ENCODE assay signal across 19 cellular contexts in genomic region chr2:96811916-96812315, GRCh38. TPM values are rescaled to one million over a fixed set of nuclear protein-coding genes. Genes with fewer than 3 reads are reported as not detected.
DNase-seq lines count a peak whose midpoint lies in the region; ATAC-seq, FAIRE-seq and TF ChIP-seq lines count a peak whose summit lies in the region.
"Had no signal": no experiment of that assay in that cellular context is flagged by ENCODE, and none has a peak within 500 bp of the region (broad histone marks: within the 10 kb centered on the region; RNA-seq: fewer than 3 reads in every experiment).

No MANE protein-coding gene starts in this region.

- H3K36me3 Mint-ChIP-seq in CD4-positive, CD25-positive, alpha-beta regulatory T cell: peaks cover 9% of the 10 kb centered on the region
- H3K36me3 Mint-ChIP-seq in activated naive CD4-positive, alpha-beta T cell treated with anti-CD3 and anti-CD28 coated beads for 36 hours (ENCODE audit: low read depth): peaks cover 1% of the 10 kb centered on the region

- 54% methylated on average over 3 of the region's 3 CpGs for WGBS in mesenchymal stem cell

- H2AK5ac ChIP-seq in mesenchymal stem cell (ENCODE audit: low read length, severe bottlenecking): no peak overlapping the region

- FAIRE-seq in urothelium cell line (lab: Jason Lieb, UNC): no peak
- FAIRE-seq: HTR-8/SVneo, pancreas had no signal

- H4K20me1 ChIP-seq in fibroblast of lung (ENCODE audit: control insufficient read depth, extremely low read depth, insufficient read depth, low read length): no peaks in the 10 kb centered on the region

- H3K27ac ChIP-seq in CD4-positive, CD25-positive, alpha-beta regulatory T cell (ENCODE audit: insufficient read depth, low read length, poor library complexity, severe bottlenecking): no peak overlapping the region
- H3K27ac ChIP-seq in fibroblast of lung (ENCODE audit: insufficient read depth, low read length) (no peak overlapping the region), mesenchymal stem cell (ENCODE audit: low read length, poor library complexity, severe bottlenecking) (no peak overlapping the region)
- H3K27ac ChIP-seq: epithelial cell of prostate, pancreas had no signal

- intact Hi-C loops in activated naive CD4-positive, alpha-beta T cell treated with anti-CD3 and anti-CD28 coated beads for 36 hours (cut with micrococcal nuclease): no loop called here

- H2BK120ac ChIP-seq in mesenchymal stem cell (ENCODE audit: low read depth, low read length): no peak overlapping the region

- H2BK12ac ChIP-seq in mesenchymal stem cell (ENCODE audit: low read length in 2 of 2): no peak overlapping the region

- no peak for DNase-seq in CD4-positive, CD25-positive, alpha-beta regulatory T cell
- DNase-seq in fibroblast of lung (ENCODE audit: low read depth in 2 of 2) (peak; percentile 18 to 67), mesenchymal stem cell (peak; percentile 35), urothelium cell line (ENCODE audit: low spot score) (no peak)
- DNase-seq in activated naive CD4-positive, alpha-beta T cell treated with anti-CD3 and anti-CD28 coated beads for 36 hours: no peak
- DNase-seq: activated CD4-positive, CD25-positive, alpha-beta regulatory T cell treated with anti-CD3 and anti-CD28 coated beads, Interleukin-2, amount 50 U/mL, for 72 hours; activated CD8-positive, alpha-beta memory T cell treated with anti-CD3 and anti-CD28 coated beads, Interleukin-2, amount 50 U/mL, for 4 hours; activated gamma-delta T cell treated with Interleukin-2 at 50 U/mL for 16 hours; anterior cingulate cortex; cortex of kidney; DMS 273 treated with DMSO at 0.1 percent for 48 hours; NCI-H187; pancreas; SHP77 treated with DMSO at 0.1 percent for 48 hours; stimulated activated naive CD8-positive, alpha-beta T cell treated with anti-CD3 and anti-CD28 coated beads, Interleukin-15, amount 100 ng/mL, for 72 hours had no signal

- no peak overlapping the region for H2BK15ac ChIP-seq in mesenchymal stem cell (ENCODE audit: low read depth, poor library complexity, severe bottlenecking)

- no peak for TF ChIP-seq CTCF in fibroblast of lung (conservative IDR thresholded peaks at IDR 0.05 in 1 of 2, IDR thresholded peaks at IDR 0.05 in 1 of 2; ENCODE audit: low read depth in 1 of 2, low read length in 2 of 2)

- no peak overlapping the region for H3K4me3 ChIP-seq in CD4-positive, CD25-positive, alpha-beta regulatory T cell (ENCODE audit: low read depth, low read length)
- H3K4me3 ChIP-seq in fibroblast of lung (replicated peaks in 1 of 4; ENCODE audit: control extremely low read depth in 1 of 4, insufficient read depth in 1 of 4, low read depth in 3 of 4, low read length in 4 of 4): no peak overlapping the region
- no peak overlapping the region for H3K4me3 ChIP-seq in mesenchymal stem cell (ENCODE audit: insufficient read depth in 1 of 2, low read depth in 1 of 2, low read length in 2 of 2)
- H3K4me3 ChIP-seq: pancreas had no signal

- H3K23ac ChIP-seq in mesenchymal stem cell (ENCODE audit: low read length in 2 of 2): no peak overlapping the region

- H2AFZ ChIP-seq in fibroblast of lung (ENCODE audit: low read length): no peak overlapping the region
- H2AFZ ChIP-seq in mesenchymal stem cell (ENCODE audit: low read depth, low read length): no peak overlapping the region

- H3K4me3 Mint-ChIP-seq in CD4-positive, CD25-positive, alpha-beta regulatory T cell: peak overlapping the region in 2 of 4 donors; percentile 5 to 31
- no peak overlapping the region for H3K4me3 Mint-ChIP-seq in activated naive CD4-positive, alpha-beta T cell treated with anti-CD3 and anti-CD28 coated beads for 36 hours
- H3K4me3 Mint-ChIP-seq: stimulated activated naive CD8-positive, alpha-beta T cell treated with anti-CD3 and anti-CD28 coated beads, Interleukin-15, amount 100 ng/mL, for 72 hours had no signal

- H4K91ac ChIP-seq in mesenchymal stem cell (ENCODE audit: low read length): no peak overlapping the region

- H3K9me3 ChIP-seq in CD4-positive, CD25-positive, alpha-beta regulatory T cell (ENCODE audit: control insufficient read depth in 2 of 2, low read length in 2 of 2): no peaks in the 10 kb centered on the region
- H3K9me3 ChIP-seq in fibroblast of lung (ENCODE audit: control insufficient read depth, insufficient read depth, low read depth, low read length) (no peaks in the 10 kb centered on the region), mesenchymal stem cell (ENCODE audit: control insufficient read depth, low read length) (no peaks in the 10 kb centered on the region)
- H3K9me3 ChIP-seq: pancreas had no signal

- H3K4me2 ChIP-seq in fibroblast of lung (ENCODE audit: extremely low read depth, insufficient read depth, low read length) (no peak overlapping the region), mesenchymal stem cell (ENCODE audit: low read length, poor library complexity, severe bottlenecking) (no peak overlapping the region)

- no peaks in the 10 kb centered on the region for H3K27me3 ChIP-seq in CD4-positive, CD25-positive, alpha-beta regulatory T cell (ENCODE audit: control insufficient read depth, insufficient read depth, low read length)
- H3K27me3 ChIP-seq in fibroblast of lung (ENCODE audit: control insufficient read depth, insufficient read depth, low read length): no peaks in the 10 kb centered on the region
- no peaks in the 10 kb centered on the region for H3K27me3 ChIP-seq in mesenchymal stem cell (ENCODE audit: control insufficient read depth in 1 of 2, insufficient read depth in 1 of 2, low read length in 2 of 2)
- H3K27me3 ChIP-seq: pancreas had no signal

- H3K9ac ChIP-seq in fibroblast of lung (ENCODE audit: insufficient read depth, low read length) (no peak overlapping the region), mesenchymal stem cell (ENCODE audit: low read length) (no peak overlapping the region)

- H3K4me1 ChIP-seq in CD4-positive, CD25-positive, alpha-beta regulatory T cell (ENCODE audit: control insufficient read depth, insufficient read depth, low read length, poor library complexity, severe bottlenecking): peaks cover 21% of the 10 kb centered on the region
- H3K4me1 ChIP-seq in fibroblast of lung (ENCODE audit: control insufficient read depth, extremely low read depth, insufficient read depth, low read length) (peaks cover 2% of the 10 kb centered on the region), mesenchymal stem cell (ENCODE audit: control insufficient read depth, insufficient read depth, low read depth, low read length) (peaks cover 4% of the 10 kb centered on the region)

- H3K79me2 ChIP-seq in fibroblast of lung (ENCODE audit: control insufficient read depth, insufficient read depth, low read length): no peaks in the 10 kb centered on the region

- no peak overlapping the region for H4K8ac ChIP-seq in mesenchymal stem cell (ENCODE audit: low read length)

- no peaks in the 10 kb centered on the region for H3K9me3 Mint-ChIP-seq in CD4-positive, CD25-positive, alpha-beta regulatory T cell
- H3K9me3 Mint-ChIP-seq in activated naive CD4-positive, alpha-beta T cell treated with anti-CD3 and anti-CD28 coated beads for 36 hours: no peaks in the 10 kb centered on the region
- H3K9me3 Mint-ChIP-seq: stimulated activated naive CD8-positive, alpha-beta T cell treated with anti-CD3 and anti-CD28 coated beads, Interleukin-15, amount 100 ng/mL, for 72 hours had no signal

- CTCF ChIA-PET in activated naive CD4-positive, alpha-beta T cell treated with anti-CD3 and anti-CD28 coated beads for 36 hours (lab: Charles Lee): interaction anchor here (1.3 kb wide), 1 partner anchor 10 kb away, joined by 4 read pairs; no protein-coding TSS in a partner anchor

- no peak overlapping the region for H3K14ac ChIP-seq in mesenchymal stem cell (ENCODE audit: low read length in 2 of 2)

- no peaks in the 10 kb centered on the region for H3K79me1 ChIP-seq in mesenchymal stem cell (replicated peaks; ENCODE audit: low read length, poor library complexity, severe bottlenecking)

- no peak overlapping the region for H3K18ac ChIP-seq in mesenchymal stem cell (ENCODE audit: low read depth in 1 of 2, low read length in 2 of 2)

- H2BK5ac ChIP-seq in mesenchymal stem cell (ENCODE audit: low read depth, low read length, poor library complexity, severe bottlenecking): no peak overlapping the region

- H3K27ac Mint-ChIP-seq in CD4-positive, CD25-positive, alpha-beta regulatory T cell: peak overlapping the region in 2 of 3 donors; percentile 29 to 35
- H3K27ac Mint-ChIP-seq in activated naive CD4-positive, alpha-beta T cell treated with anti-CD3 and anti-CD28 coated beads for 36 hours: no peak overlapping the region
- H3K27ac Mint-ChIP-seq: stimulated activated naive CD8-positive, alpha-beta T cell treated with anti-CD3 and anti-CD28 coated beads, Interleukin-15, amount 100 ng/mL, for 72 hours had no signal

- H3K27me3 Mint-ChIP-seq in CD4-positive, CD25-positive, alpha-beta regulatory T cell: no peaks in the 10 kb centered on the region
- H3K27me3 Mint-ChIP-seq in activated naive CD4-positive, alpha-beta T cell treated with anti-CD3 and anti-CD28 coated beads for 36 hours (ENCODE audit: low read depth): no peaks in the 10 kb centered on the region
- H3K27me3 Mint-ChIP-seq: stimulated activated naive CD8-positive, alpha-beta T cell treated with anti-CD3 and anti-CD28 coated beads, Interleukin-15, amount 100 ng/mL, for 72 hours had no signal

- ATAC-seq in CD4-positive, CD25-positive, alpha-beta regulatory T cell (ENCODE audit: low read depth in 2 of 2): no peak
- ATAC-seq in HG02571 (IDR thresholded peaks at IDR 0.05; ENCODE audit: unreplicated experiment): no peak
- ATAC-seq: left lobe of liver; pancreas; stimulated activated naive CD8-positive, alpha-beta T cell treated with anti-CD3 and anti-CD28 coated beads, Interleukin-15, amount 100 ng/mL, for 72 hours had no signal

- no peak overlapping the region for H3K4ac ChIP-seq in mesenchymal stem cell (ENCODE audit: low read depth in 1 of 2, low read length in 2 of 2)

- no peaks in the 10 kb centered on the region for H3K36me3 ChIP-seq in CD4-positive, CD25-positive, alpha-beta regulatory T cell (ENCODE audit: control insufficient read depth, insufficient read depth, low read length)
- H3K36me3 ChIP-seq in fibroblast of lung (ENCODE audit: control insufficient read depth, insufficient read depth, low read length) (no peaks in the 10 kb centered on the region), mesenchymal stem cell (ENCODE audit: control insufficient read depth in 1 of 2, insufficient read depth in 2 of 2, low read depth in 1 of 2, low read length in 2 of 2) (peaks cover 6 to 25% of the 10 kb centered on the region in 2 experiments)
- H3K36me3 ChIP-seq: pancreas had no signal

- H3K4me1 Mint-ChIP-seq in CD4-positive, CD25-positive, alpha-beta regulatory T cell: peaks cover 15 to 52% (median 27%) of the 10 kb centered on the region in 4 donors
- H3K4me1 Mint-ChIP-seq in activated naive CD4-positive, alpha-beta T cell treated with anti-CD3 and anti-CD28 coated beads for 36 hours (ENCODE audit: low read depth): peaks cover 16% of the 10 kb centered on the region

RNA-seq across cellular contexts. Expression of gene CNNM3, which starts 4.2 kb away (rescaled TPM):
- total RNA-seq in CD4-positive, CD25-positive, alpha-beta regulatory T cell: 33.1 TPM
- polyA plus RNA-seq in CD4-positive, CD25-positive, alpha-beta regulatory T cell: 10 to 100 TPM in 2 of 4 donors, 1 to 10 TPM in 2; 4.9 to 14.0 (median 7.9) TPM
- total RNA-seq in fibroblast of lung: 9.9 and 13.1 TPM in 2 replicates
- 4.3 and 5.5 TPM in 2 replicates for polyA plus RNA-seq in fibroblast of lung
- polyA plus RNA-seq in fibroblast of lung (2012): 5.5 and 7.3 TPM in 2 replicates
- polyA minus RNA-seq in fibroblast of lung (ENCODE audit: low replicate concordance): 23.9 and 24.4 TPM in 2 replicates
- polyA plus RNA-seq in mesenchymal stem cell (2013, experiment 1 of 2): 3.8 TPM
- 3.8 TPM for polyA plus RNA-seq in mesenchymal stem cell (2013, experiment 2 of 2)
- 10 to 100 TPM; 17.3 to 19.9 TPM for total RNA-seq in activated naive CD4-positive, alpha-beta T cell treated with anti-CD3 and anti-CD28 coated beads for 36 hours

RNA-seq across cellular contexts. Expression of gene ANKRD23, which starts 31.9 kb away (rescaled TPM):
- total RNA-seq in CD4-positive, CD25-positive, alpha-beta regulatory T cell: 16.4 TPM
- 1 to 10 TPM in 1 of 4 donors, under 1 TPM in 3; 0.68 to 1.1 (median 0.90) TPM for polyA plus RNA-seq in CD4-positive, CD25-positive, alpha-beta regulatory T cell
- 1.0 and 1.3 TPM in 2 replicates for total RNA-seq in fibroblast of lung
- polyA plus RNA-seq in fibroblast of lung: 0.41 and 0.70 TPM in 2 replicates
- polyA plus RNA-seq in fibroblast of lung (2012): 0.58 and 0.73 TPM in 2 replicates
- polyA minus RNA-seq in fibroblast of lung (ENCODE audit: low replicate concordance): 0.30 and 2.1 TPM in 2 replicates
- 0.81 TPM for polyA plus RNA-seq in mesenchymal stem cell (2013, experiment 1 of 2)
- polyA plus RNA-seq in mesenchymal stem cell (2013, experiment 2 of 2): 0.89 TPM
- 1 to 10 TPM; 3.3 to 4.2 TPM for total RNA-seq in activated naive CD4-positive, alpha-beta T cell treated with anti-CD3 and anti-CD28 coated beads for 36 hours

RNA-seq across cellular contexts. Expression of gene ANKRD39, which starts 45.9 kb away (rescaled TPM):
- 31.9 TPM for total RNA-seq in CD4-positive, CD25-positive, alpha-beta regulatory T cell
- 10 to 100 TPM; 30.2 to 44.4 (median 37.6) TPM for polyA plus RNA-seq in CD4-positive, CD25-positive, alpha-beta regulatory T cell
- 4.6 and 5.3 TPM in 2 replicates for total RNA-seq in fibroblast of lung
- 5.8 and 7.1 TPM in 2 replicates for polyA plus RNA-seq in fibroblast of lung
- polyA plus RNA-seq in fibroblast of lung (2012): 10.8 and 17.6 TPM in 2 replicates
- 6.5 and 14.2 TPM in 2 replicates for polyA minus RNA-seq in fibroblast of lung (ENCODE audit: low replicate concordance)
- polyA plus RNA-seq in mesenchymal stem cell (2013, experiment 1 of 2): 11.8 TPM
- polyA plus RNA-seq in mesenchymal stem cell (2013, experiment 2 of 2): 10.8 TPM
- total RNA-seq in activated naive CD4-positive, alpha-beta T cell treated with anti-CD3 and anti-CD28 coated beads for 36 hours: 10 to 100 TPM; 25.0 to 27.3 TPM

RNA-seq across cellular contexts. Expression of gene CNNM4, which starts 51.2 kb away (rescaled TPM):
- total RNA-seq in CD4-positive, CD25-positive, alpha-beta regulatory T cell: 11.2 TPM
- 1 to 10 TPM in 3 of 4 donors, under 1 TPM in 1; 0.98 to 3.2 (median 2.6) TPM for polyA plus RNA-seq in CD4-positive, CD25-positive, alpha-beta regulatory T cell
- total RNA-seq in fibroblast of lung: 2.1 and 3.3 TPM in 2 replicates
- 3.5 and 3.7 TPM in 2 replicates for polyA plus RNA-seq in fibroblast of lung
- 2.7 and 2.8 TPM in 2 replicates for polyA plus RNA-seq in fibroblast of lung (2012)
- polyA minus RNA-seq in fibroblast of lung (ENCODE audit: low replicate concordance): 9.2 and 11.7 TPM in 2 replicates
- 5.8 TPM for polyA plus RNA-seq in mesenchymal stem cell (2013, experiment 1 of 2)
- polyA plus RNA-seq in mesenchymal stem cell (2013, experiment 2 of 2): 6.0 TPM
- 1 to 10 TPM; 5.6 to 6.0 TPM for total RNA-seq in activated naive CD4-positive, alpha-beta T cell treated with anti-CD3 and anti-CD28 coated beads for 36 hours

RNA-seq across cellular contexts. Expression of gene SEMA4C, which starts 58.0 kb away (rescaled TPM):
- total RNA-seq in CD4-positive, CD25-positive, alpha-beta regulatory T cell: 23.3 TPM
- 1 to 10 TPM; 1.3 to 3.1 (median 2.2) TPM for polyA plus RNA-seq in CD4-positive, CD25-positive, alpha-beta regulatory T cell
- total RNA-seq in fibroblast of lung: 17.5 and 19.8 TPM in 2 replicates
- 9.4 and 12.7 TPM in 2 replicates for polyA plus RNA-seq in fibroblast of lung
- 12.4 and 14.3 TPM in 2 replicates for polyA plus RNA-seq in fibroblast of lung (2012)
- 31.1 and 61.9 TPM in 2 replicates for polyA minus RNA-seq in fibroblast of lung (ENCODE audit: low replicate concordance)
- polyA plus RNA-seq in mesenchymal stem cell (2013, experiment 1 of 2): 20.2 TPM
- polyA plus RNA-seq in mesenchymal stem cell (2013, experiment 2 of 2): 20.7 TPM
- 1 to 10 TPM; 7.7 to 8.5 TPM for total RNA-seq in activated naive CD4-positive, alpha-beta T cell treated with anti-CD3 and anti-CD28 coated beads for 36 hours

Comparison
In these comparisons a context has a peak if more than half of its experiments do, and no peak if none do; other contexts are left out.
1. DNase-seq: peak in fibroblast of lung (2 of 2) and mesenchymal stem cell (single experiment); none in CD4-positive, CD25-positive, alpha-beta regulatory T cell (0 of 3), activated naive CD4-positive, alpha-beta T cell treated with anti-CD3 and anti-CD28 coated beads for 36 hours (single experiment) and urothelium cell line (single experiment).